33 cellular contexts compared by ENCODE assay signal in the genomic region with DNA sequence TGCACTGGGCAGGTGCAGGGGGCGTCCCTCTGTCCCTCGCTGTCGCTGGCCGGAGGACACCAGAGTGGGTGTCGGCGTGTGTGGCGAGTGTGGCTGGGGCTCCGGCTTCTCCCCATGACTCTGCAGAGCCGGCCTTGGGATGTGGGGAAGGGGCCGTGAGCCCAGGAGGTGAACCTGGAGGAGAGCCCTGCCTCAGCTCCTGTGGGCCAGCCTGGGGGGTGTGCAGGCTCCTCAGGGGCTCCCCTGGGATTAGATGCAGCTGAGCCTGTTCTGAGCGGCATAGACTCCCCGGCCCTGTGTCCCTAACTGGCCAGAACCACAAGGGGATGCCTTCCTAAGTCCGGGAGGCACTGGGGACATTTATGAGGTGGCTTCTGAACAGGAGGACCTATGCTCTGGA.
DNase-seq lines count a peak whose midpoint lies in the region; ATAC-seq and FAIRE-seq lines count a peak whose summit lies in the region.
"Had no signal": no experiment of that assay in that cellular context is flagged by ENCODE, and none has a peak within 500 bp of the region (broad histone marks: within the 10 kb centered on the region; RNA-seq: fewer than 3 reads in every experiment).

No MANE protein-coding gene starts in this region.

- peak overlapping the region; percentile 76 for H3K4me2 ChIP-seq in BLaER1
- H3K4me2 ChIP-seq: hepatocyte had no signal

- H3K9me3 ChIP-seq in BLaER1 = 0 out of 2 replicates have a peak, but pooled peaks cover 6% of the 10 kb centered on the region
- H3K9me3 ChIP-seq in right cardiac atrium (ENCODE audit: control insufficient read depth, low read length) = no peaks in the 10 kb centered on the region
- H3K9me3 ChIP-seq: BE2C, testis, uterus had no signal

- no peaks in the 10 kb centered on the region for H3K9me3 Mint-ChIP-seq in activated T-helper 17 cell treated with anti-CD3 and anti-CD28 coated beads, Interleukin-2, amount 50 U/mL, for 72 hours
- H3K9me3 Mint-ChIP-seq: activated T-cell treated with anti-CD3 and anti-CD28 coated beads, Interleukin-2, amount 50 U/mL, for 72 hours; memory B cell; T-helper 1 cell treated with Interleukin-12 subunit alpha and Interleukin-12 subunit beta and Interleukin-4 antibody, amounts not matched to agents 30 μg/mL and 1 μg/mL, for 36 hours had no signal

- H3K4me3 Mint-ChIP-seq in activated T-helper 17 cell treated with anti-CD3 and anti-CD28 coated beads, Interleukin-2, amount 50 U/mL, for 72 hours = no peak overlapping the region
- H3K4me3 Mint-ChIP-seq: activated T-cell treated with anti-CD3 and anti-CD28 coated beads, Interleukin-2, amount 50 U/mL, for 72 hours; dendritic cell treated with granulocyte-macrophage colony-stimulating factor and Interleukin-4, amounts not matched to agents 40 ng/mL and 50 ng/mL, for 4 days; memory B cell; T-helper 1 cell treated with Interleukin-12 subunit alpha and Interleukin-12 subunit beta and Interleukin-4 antibody, amounts not matched to agents 30 μg/mL and 1 μg/mL, for 36 hours had no signal

- no peak overlapping the region for H3K9ac ChIP-seq in BLaER1
- peak overlapping the region; percentile 1 for H3K9ac ChIP-seq in rectal smooth muscle tissue (ENCODE audit: low read length)

- ATAC-seq in right cardiac atrium (no peak), GM21367 (IDR thresholded peaks at IDR 0.05; ENCODE audit: unreplicated experiment) (no peak)
- ATAC-seq in activated T-helper 17 cell treated with anti-CD3 and anti-CD28 coated beads, Interleukin-2, amount 50 U/mL, for 72 hours (replicated peaks) = no peak
- ATAC-seq: activated T-cell treated with anti-CD3 and anti-CD28 coated beads, Interleukin-2, amount 50 U/mL, for 72 hours; esophagus mucosa; foreskin keratinocyte; GM12878; left colon; SK-N-SH treated with all-trans-retinoic acid at 6 μM for 48 hours had no signal

- 70% methylated on average over 13 of the region's 13 CpGs for WGBS in right cardiac atrium

- no peak for DNase-seq in HTR-8/SVneo (ENCODE audit: insufficient read length, low spot score)
- DNase-seq in right cardiac atrium = no peak
- DNase-seq in NCI-H510A treated with DMSO at 0.1 percent for 48 hours (lab: John Stamatoyannopoulos, UW) = no peak
- DNase-seq: activated CD4-positive, alpha-beta T cell treated with anti-CD3 and anti-CD28 coated beads, Interleukin-2, amount 50 U/mL, for 4 hours; activated naive CD4-positive, alpha-beta T cell; activated T-cell treated with anti-CD3 and anti-CD28 coated beads, Interleukin-2, amount 50 U/mL, for 72 hours; BE2C; central memory CD4-positive, alpha-beta T cell; foreskin keratinocyte; HCEC 1CT; Karpas-422; left colon; NCI-H1417 treated with DMSO at 0.1 percent for 48 hours; NCI-H2081; NCI-H2227 treated with DMSO at 0.1 percent for 48 hours; NCI-H526 treated with DMSO at 0.1 percent for 48 hours; NK-92 treated with Interleukin-12 subunit alpha and Interleukin-12 subunit beta, amount 100 ng/mL, for 24 hours; nucleus accumbens; stimulated activated naive CD4-positive, alpha-beta T cell; testis; uterus had no signal

- peak; percentile 86 for FAIRE-seq in HTR-8/SVneo (lab: Jason Lieb, UNC)
- FAIRE-seq: GM12878 had no signal

- H3K36me3 ChIP-seq in BLaER1 = no peaks in the 10 kb centered on the region
- no peaks in the 10 kb centered on the region for H3K36me3 ChIP-seq in rectal smooth muscle tissue (ENCODE audit: control insufficient read depth, insufficient read depth, low read length)
- H3K36me3 ChIP-seq: BE2C, uterus had no signal

- H3K4me1 Mint-ChIP-seq in activated T-helper 17 cell treated with anti-CD3 and anti-CD28 coated beads, Interleukin-2, amount 50 U/mL, for 72 hours = peaks cover 3% of the 10 kb centered on the region

- intact Hi-C loops in right cardiac atrium (cut with DNase I) = no loop called here

- no peak overlapping the region for H3K27ac Mint-ChIP-seq in activated T-helper 17 cell treated with anti-CD3 and anti-CD28 coated beads, Interleukin-2, amount 50 U/mL, for 72 hours
- H3K27ac Mint-ChIP-seq: activated T-cell treated with anti-CD3 and anti-CD28 coated beads, Interleukin-2, amount 50 U/mL, for 72 hours; dendritic cell treated with granulocyte-macrophage colony-stimulating factor and Interleukin-4, amounts not matched to agents 40 ng/mL and 50 ng/mL, for 4 days; memory B cell; progenitor cell of endocrine pancreas; T-helper 1 cell treated with Interleukin-12 subunit alpha and Interleukin-12 subunit beta and Interleukin-4 antibody, amounts not matched to agents 30 μg/mL and 1 μg/mL, for 36 hours had no signal

- H3K27ac ChIP-seq in BLaER1 = no peak overlapping the region
- H3K27ac ChIP-seq in right cardiac atrium (ENCODE audit: low read length) = peak overlapping the region; percentile 86
- peak overlapping the region; percentile 88 for H3K27ac ChIP-seq in rectal smooth muscle tissue (ENCODE audit: low read depth, low read length)
- H3K27ac ChIP-seq: foreskin keratinocyte, hepatocyte, testis had no signal

- peaks cover 21% of the 10 kb centered on the region for H3K27me3 Mint-ChIP-seq in activated T-helper 17 cell treated with anti-CD3 and anti-CD28 coated beads, Interleukin-2, amount 50 U/mL, for 72 hours

- H3K27me3 ChIP-seq in BLaER1 (peaks cover 66% of the 10 kb centered on the region), right cardiac atrium (ENCODE audit: control insufficient read depth, insufficient read depth) (no peaks in the 10 kb centered on the region), rectal smooth muscle tissue (ENCODE audit: control insufficient read depth, insufficient read depth, low read length) (no peaks in the 10 kb centered on the region)
- H3K27me3 ChIP-seq: testis, uterus had no signal

- peaks cover 51% of the 10 kb centered on the region for H3K4me1 ChIP-seq in BLaER1
- no peaks in the 10 kb centered on the region for H3K4me1 ChIP-seq in right cardiac atrium (ENCODE audit: control insufficient read depth, insufficient read depth, low read length)
- H3K4me1 ChIP-seq in rectal smooth muscle tissue (ENCODE audit: control insufficient read depth, insufficient read depth, low read length) = peaks cover 27% of the 10 kb centered on the region
- H3K4me1 ChIP-seq: BE2C, foreskin keratinocyte had no signal

- H4K20me1 ChIP-seq in BLaER1 = peaks cover 40% of the 10 kb centered on the region

- no peaks in the 10 kb centered on the region for H3K36me3 Mint-ChIP-seq in activated T-helper 17 cell treated with anti-CD3 and anti-CD28 coated beads, Interleukin-2, amount 50 U/mL, for 72 hours (ENCODE audit: low read depth)
- H3K36me3 Mint-ChIP-seq: memory B cell had no signal

- no peak overlapping the region for H3K4me3 ChIP-seq in BLaER1
- no peak overlapping the region for H3K4me3 ChIP-seq in right cardiac atrium (ENCODE audit: low read length)
- H3K4me3 ChIP-seq in rectal smooth muscle tissue (ENCODE audit: low read length) = peak overlapping the region; percentile 42
- H3K4me3 ChIP-seq: GM12878, hepatocyte, testis had no signal
